In the genomic region with DNA sequence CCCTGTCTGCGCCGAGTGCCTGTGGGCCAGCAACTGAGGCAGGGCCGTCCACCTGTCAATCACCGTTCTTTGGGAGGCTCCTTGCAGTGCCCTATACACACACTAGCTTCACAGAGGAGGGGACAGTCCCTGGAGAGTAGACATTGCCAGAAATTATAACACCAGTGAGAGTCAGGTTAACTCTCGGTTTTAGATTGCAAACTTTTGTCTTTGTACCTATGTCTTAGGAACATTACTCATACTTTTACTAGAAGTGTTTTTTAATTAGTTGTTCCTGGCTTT, we compare ENCODE assay signal across 16 cellular contexts.
DNase-seq lines count a peak whose midpoint lies in the region; ATAC-seq and TF ChIP-seq lines count a peak whose summit lies in the region.
"Had no signal": no experiment of that assay in that cellular context is flagged by ENCODE, and none has a peak within 500 bp of the region (broad histone marks: within the 10 kb centered on the region; RNA-seq: fewer than 3 reads in every experiment).

No MANE protein-coding gene starts in this region.

- peaks cover 0 to 16% (median 10%) of the 10 kb centered on the region in 11 experiments; a peak in 13 of 22 replicates for H3K9me3 ChIP-seq in BLaER1 treated with 17β-estradiol and CSF1 and Interleukin-3, amounts not matched to agents 10 nM and 100 nM (replicated peaks in 1 of 11)
- no peaks in the 10 kb centered on the region for H3K9me3 ChIP-seq in T-helper 17 cell (ENCODE audit: control insufficient read depth, low read length, poor library complexity, severe bottlenecking)
- no peaks in the 10 kb centered on the region for H3K9me3 ChIP-seq in prostate gland
- H3K9me3 ChIP-seq: breast epithelium had no signal

- no peaks in the 10 kb centered on the region for H3K27me3 Mint-ChIP-seq in T-helper 2 cell treated with Interferon-gamma antibody and Interleukin-4, amounts not matched to agents 5 μg/mL and 100 μg/mL, for 36 hours (ENCODE audit: low read depth)
- H3K27me3 Mint-ChIP-seq in T-helper 17 cell (no peaks in the 10 kb centered on the region), endothelial cell (ENCODE audit: unreplicated experiment) (peaks cover 5% of the 10 kb centered on the region)

- H4K20me1 ChIP-seq in BLaER1 treated with 17β-estradiol and CSF1 and Interleukin-3, amounts not matched to agents 10 nM and 100 nM, result peaks cover 0 to 20% (median 0%) of the 10 kb centered on the region in 11 experiments; a peak in 3 of 22 replicates

- peak overlapping the region; percentile 89 to 100 (median 98) for H3K27ac ChIP-seq in BLaER1 treated with 17β-estradiol and CSF1 and Interleukin-3, amounts not matched to agents 10 nM and 100 nM
- no peak overlapping the region for H3K27ac ChIP-seq in prostate gland
- H3K27ac ChIP-seq: 22Rv1, breast epithelium had no signal

- no peaks in the 10 kb centered on the region; a peak in 1 of 22 replicates for H3K27me3 ChIP-seq in BLaER1 treated with 17β-estradiol and CSF1 and Interleukin-3, amounts not matched to agents 10 nM and 100 nM
- no peaks in the 10 kb centered on the region for H3K27me3 ChIP-seq in prostate gland (replicated peaks; ENCODE audit: insufficient read depth)
- H3K27me3 ChIP-seq: breast epithelium had no signal

- H3K4me3 ChIP-seq in BLaER1 treated with 17β-estradiol and CSF1 and Interleukin-3, amounts not matched to agents 10 nM and 100 nM, result peak overlapping the region in 8 of 10 experiments; percentile 30 to 70 (median 62); a peak in 16 of 20 replicates
- H3K4me3 ChIP-seq in prostate gland, result no peak overlapping the region
- H3K4me3 ChIP-seq: breast epithelium had no signal

- ATAC-seq in T-helper 17 cell (no peak), HG02981 (IDR thresholded peaks at IDR 0.05; ENCODE audit: unreplicated experiment) (no peak)

- peaks cover 48% of the 10 kb centered on the region for H3K36me3 Mint-ChIP-seq in T-helper 2 cell treated with Interferon-gamma antibody and Interleukin-4, amounts not matched to agents 5 μg/mL and 100 μg/mL, for 36 hours (ENCODE audit: low read depth)
- peaks cover 3% of the 10 kb centered on the region for H3K36me3 Mint-ChIP-seq in T-helper 17 cell (ENCODE audit: low read depth)
- H3K36me3 Mint-ChIP-seq in endothelial cell (ENCODE audit: low read depth, unreplicated experiment), result peaks cover 17% of the 10 kb centered on the region

- peak overlapping the region; percentile 78 to 98 (median 95); a peak in 20 of 22 replicates for H3K9ac ChIP-seq in BLaER1 treated with 17β-estradiol and CSF1 and Interleukin-3, amounts not matched to agents 10 nM and 100 nM

- TF ChIP-seq POLR2A in prostate gland (IDR thresholded peaks at IDR 0.05), result no peak

- peaks cover 39 to 67% (median 48%) of the 10 kb centered on the region in 11 experiments for H3K36me3 ChIP-seq in BLaER1 treated with 17β-estradiol and CSF1 and Interleukin-3, amounts not matched to agents 10 nM and 100 nM
- peaks cover 0 to 11% of the 10 kb centered on the region in 2 donors for H3K36me3 ChIP-seq in prostate gland
- H3K36me3 ChIP-seq: breast epithelium had no signal

- TF ChIP-seq CTCF in endothelial cell (IDR thresholded peaks at IDR 0.05; ENCODE audit: unreplicated experiment) (no peak), prostate gland (IDR thresholded peaks at IDR 0.05) (no peak)

- no peak for DNase-seq in T-helper 2 cell treated with Interferon-gamma antibody and Interleukin-4, amounts not matched to agents 5 μg/mL and 100 μg/mL, for 36 hours (ENCODE audit: low spot score)
- DNase-seq in T-helper 2 cell, result no peak
- no peak for DNase-seq in T-helper 17 cell
- no peak for DNase-seq in endothelial cell (ENCODE audit: low spot score)
- no peak for DNase-seq in prostate gland (ENCODE audit: low spot score)
- no peak for DNase-seq in stimulated activated naive CD4-positive, alpha-beta T cell treated with Interleukin-2 at 50 U/mL for 16 hours (lab: John Stamatoyannopoulos, UW)
- DNase-seq: activated CD4-positive, alpha-beta T cell treated with anti-CD3 and anti-CD28 coated beads, Interleukin-2, amount 50 U/mL, for 1 hour; EL; midbrain; NCI-H2081; NCI-H510A; SHP77 treated with DMSO at 0.1 percent for 48 hours had no signal

- H3K27ac Mint-ChIP-seq in T-helper 2 cell treated with Interferon-gamma antibody and Interleukin-4, amounts not matched to agents 5 μg/mL and 100 μg/mL, for 36 hours, result peak overlapping the region; percentile 75
- H3K27ac Mint-ChIP-seq in T-helper 17 cell, result peak overlapping the region; percentile 96
- no peak overlapping the region for H3K27ac Mint-ChIP-seq in endothelial cell (ENCODE audit: unreplicated experiment)

- peaks cover 37% of the 10 kb centered on the region for H3K4me1 Mint-ChIP-seq in T-helper 2 cell treated with Interferon-gamma antibody and Interleukin-4, amounts not matched to agents 5 μg/mL and 100 μg/mL, for 36 hours (ENCODE audit: low read depth)
- peaks cover 41% of the 10 kb centered on the region for H3K4me1 Mint-ChIP-seq in T-helper 17 cell
- H3K4me1 Mint-ChIP-seq in endothelial cell (ENCODE audit: unreplicated experiment), result no peaks in the 10 kb centered on the region

- 97% methylated on average over 5 of the region's 5 CpGs for WGBS in prostate gland

- no peak overlapping the region for H3K4me3 Mint-ChIP-seq in T-helper 2 cell treated with Interferon-gamma antibody and Interleukin-4, amounts not matched to agents 5 μg/mL and 100 μg/mL, for 36 hours
- H3K4me3 Mint-ChIP-seq in T-helper 17 cell (no peak overlapping the region), endothelial cell (ENCODE audit: unreplicated experiment) (peak overlapping the region; percentile 42)

- peak overlapping the region; percentile 87 to 98 (median 93) for H3K4me2 ChIP-seq in BLaER1 treated with 17β-estradiol and CSF1 and Interleukin-3, amounts not matched to agents 10 nM and 100 nM

- intact Hi-C loops in prostate gland (cut with DNase I), result no loop called here

- peaks cover 53 to 79% (median 72%) of the 10 kb centered on the region in 10 experiments for H3K4me1 ChIP-seq in BLaER1 treated with 17β-estradiol and CSF1 and Interleukin-3, amounts not matched to agents 10 nM and 100 nM
- no peaks in the 10 kb centered on the region for H3K4me1 ChIP-seq in prostate gland (replicated peaks)

- no peaks in the 10 kb centered on the region for H3K9me3 Mint-ChIP-seq in T-helper 2 cell treated with Interferon-gamma antibody and Interleukin-4, amounts not matched to agents 5 μg/mL and 100 μg/mL, for 36 hours
- no peaks in the 10 kb centered on the region for H3K9me3 Mint-ChIP-seq in endothelial cell (ENCODE audit: unreplicated experiment)

Comparison
In these comparisons a context has a peak if more than half of its experiments do, and no peak if none do; other contexts are left out.
1. H3K27ac ChIP-seq: peak in BLaER1 treated with 17β-estradiol and CSF1 and Interleukin-3, amounts not matched to agents 10 nM and 100 nM (11 of 11); none in prostate gland (0 of 2).
2. H3K4me3 ChIP-seq: peak in BLaER1 treated with 17β-estradiol and CSF1 and Interleukin-3, amounts not matched to agents 10 nM and 100 nM (8 of 10); none in prostate gland (0 of 2).